In the genomic region with DNA sequence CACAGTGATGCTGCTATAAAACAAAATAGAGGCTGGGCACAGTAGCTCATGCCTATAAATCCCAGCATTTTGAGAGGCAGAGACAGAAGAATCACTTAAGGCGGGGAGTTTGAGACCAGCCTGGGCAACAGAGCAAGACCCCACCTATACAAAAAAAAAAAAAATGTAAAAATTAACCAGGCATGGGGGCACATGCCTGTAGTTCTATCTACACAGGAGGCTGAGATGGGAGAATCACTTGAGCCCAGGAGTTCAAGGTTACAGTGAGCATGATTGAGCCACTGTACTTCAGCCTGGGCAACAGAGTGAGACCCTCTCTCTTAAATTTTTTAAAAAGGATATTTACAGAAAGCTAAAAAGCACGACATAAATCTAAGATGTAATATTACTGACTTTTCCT, we compare ENCODE assay signal across 9 cellular contexts.
"Had no signal": no experiment of that assay in that cellular context is flagged by ENCODE, and none has a peak within 500 bp of the region (broad histone marks: within the 10 kb centered on the region; RNA-seq: fewer than 3 reads in every experiment).

No MANE protein-coding gene starts in this region.

- H3K4me3 Mint-ChIP-seq: GM23338, H9, HFFc6 had no signal

- H3K27ac Mint-ChIP-seq: GM23338, HFFc6 had no signal

- H3K27ac ChIP-seq: HL-60 had no signal

- H3K4me3 ChIP-seq: GM23338 had no signal

- DNase-seq: H9, HCEC 1CT, HFFc6, IMR-90, KBM-7 had no signal

- ATAC-seq: GM23338 had no signal

- FAIRE-seq: H1, H54 had no signal

- H3K9me3 Mint-ChIP-seq: GM23338, H9, HFFc6 had no signal

- H3K4me2 ChIP-seq: GM23338 had no signal

- H2AFZ ChIP-seq: GM23338 had no signal
